In the genomic region with DNA sequence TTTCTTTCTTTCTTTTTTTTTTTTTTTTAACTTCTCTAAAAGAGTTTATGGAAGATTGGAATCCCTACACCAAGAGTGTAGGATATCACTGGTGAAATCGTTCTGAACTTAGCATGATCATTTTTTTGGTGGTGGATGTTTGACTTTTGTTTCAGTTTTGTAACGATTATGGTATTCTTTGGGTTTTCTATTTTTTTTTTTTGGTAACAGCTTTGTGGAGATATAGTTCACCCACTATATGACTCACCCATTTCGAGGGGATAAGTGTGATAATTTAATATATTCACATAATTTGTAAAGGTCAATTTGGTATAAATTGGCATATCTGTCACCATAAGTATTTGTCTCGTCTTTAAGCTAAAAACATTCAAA, we compare ENCODE assay signal across 11 cellular contexts. TPM values are rescaled to one million over a fixed set of nuclear protein-coding genes. Genes with fewer than 3 reads are reported as not detected.
DNase-seq lines count a peak whose midpoint lies in the region; ATAC-seq and TF ChIP-seq lines count a peak whose summit lies in the region.
"Had no signal": no experiment of that assay in that cellular context is flagged by ENCODE, and none has a peak within 500 bp of the region (broad histone marks: within the 10 kb centered on the region; RNA-seq: fewer than 3 reads in every experiment).

No MANE protein-coding gene starts in this region.

- no peak for TF ChIP-seq CTCF in GM20000 (IDR thresholded peaks at IDR 0.05; ENCODE audit: extremely low read depth, missing control alignments)

- peak in 1 of 2 donors; percentile 1 for ATAC-seq in activated T-cell treated with anti-CD3 and anti-CD28 coated beads, Interleukin-2, amount 50 U/mL, for 72 hours (replicated peaks in 1 of 2)
- ATAC-seq in T-helper 17 cell (peak; percentile 12), GM18517 (IDR thresholded peaks at IDR 0.05; ENCODE audit: unreplicated experiment) (no peak), HG02588 (IDR thresholded peaks at IDR 0.05; ENCODE audit: unreplicated experiment) (no peak)
- ATAC-seq in stimulated activated naive CD8-positive, alpha-beta T cell treated with anti-CD3 and anti-CD28 coated beads, Interleukin-15, amount 100 ng/mL, for 72 hours, result peak; percentile 37
- ATAC-seq: SK-N-SH treated with all-trans-retinoic acid at 6 μM for 48 hours had no signal

- H3K4me3 Mint-ChIP-seq in activated T-cell treated with anti-CD3 and anti-CD28 coated beads, Interleukin-2, amount 50 U/mL, for 72 hours, result peak overlapping the region; percentile 75 to 79
- peak overlapping the region; percentile 91 for H3K4me3 Mint-ChIP-seq in T-helper 17 cell
- peak overlapping the region; percentile 77 to 87 for H3K4me3 Mint-ChIP-seq in stimulated activated naive CD8-positive, alpha-beta T cell treated with anti-CD3 and anti-CD28 coated beads, Interleukin-15, amount 100 ng/mL, for 72 hours

- H3K27me3 Mint-ChIP-seq in activated T-cell treated with anti-CD3 and anti-CD28 coated beads, Interleukin-2, amount 50 U/mL, for 72 hours (ENCODE audit: low read depth), result no peaks in the 10 kb centered on the region
- no peaks in the 10 kb centered on the region for H3K27me3 Mint-ChIP-seq in T-helper 17 cell
- no peaks in the 10 kb centered on the region for H3K27me3 Mint-ChIP-seq in stimulated activated naive CD8-positive, alpha-beta T cell treated with anti-CD3 and anti-CD28 coated beads, Interleukin-15, amount 100 ng/mL, for 72 hours

- H3K36me3 Mint-ChIP-seq in activated T-cell treated with anti-CD3 and anti-CD28 coated beads, Interleukin-2, amount 50 U/mL, for 72 hours (ENCODE audit: insufficient read depth in 2 of 2), result peaks cover 12 to 16% of the 10 kb centered on the region in 2 donors
- no peaks in the 10 kb centered on the region for H3K36me3 Mint-ChIP-seq in T-helper 17 cell (ENCODE audit: low read depth)

- no peaks in the 10 kb centered on the region for H3K9me3 ChIP-seq in T-helper 17 cell (ENCODE audit: control insufficient read depth, low read length, poor library complexity, severe bottlenecking)
- H3K9me3 ChIP-seq: neutrophil had no signal

- no peaks in the 10 kb centered on the region for H3K9me3 Mint-ChIP-seq in activated T-cell treated with anti-CD3 and anti-CD28 coated beads, Interleukin-2, amount 50 U/mL, for 72 hours
- no peaks in the 10 kb centered on the region for H3K9me3 Mint-ChIP-seq in stimulated activated naive CD8-positive, alpha-beta T cell treated with anti-CD3 and anti-CD28 coated beads, Interleukin-15, amount 100 ng/mL, for 72 hours

- H3K27ac Mint-ChIP-seq in activated T-cell treated with anti-CD3 and anti-CD28 coated beads, Interleukin-2, amount 50 U/mL, for 72 hours, result peak overlapping the region; percentile 40
- H3K27ac Mint-ChIP-seq in T-helper 17 cell, result peak overlapping the region; percentile 89
- H3K27ac Mint-ChIP-seq in stimulated activated naive CD8-positive, alpha-beta T cell treated with anti-CD3 and anti-CD28 coated beads, Interleukin-15, amount 100 ng/mL, for 72 hours, result peak overlapping the region; percentile 75 to 86

- DNase-seq in activated T-cell treated with anti-CD3 and anti-CD28 coated beads, Interleukin-2, amount 50 U/mL, for 72 hours, result no peak
- DNase-seq in activated T-cell treated with anti-CD3 and anti-CD28 coated beads for 4 hours (no peak), T-helper 17 cell (no peak), fibroblast of peridontal ligament (ENCODE audit: extremely low read depth) (peak; percentile 4), GM20000 (ENCODE audit: low spot score) (no peak)
- no peak for DNase-seq in stimulated activated naive CD8-positive, alpha-beta T cell treated with anti-CD3 and anti-CD28 coated beads, Interleukin-15, amount 100 ng/mL, for 72 hours
- DNase-seq: NCI-H345 had no signal

- peaks cover 50% of the 10 kb centered on the region for H3K4me1 Mint-ChIP-seq in activated T-cell treated with anti-CD3 and anti-CD28 coated beads, Interleukin-2, amount 50 U/mL, for 72 hours (ENCODE audit: low read depth)
- H3K4me1 Mint-ChIP-seq in T-helper 17 cell, result peaks cover 27% of the 10 kb centered on the region
- peaks cover 45% of the 10 kb centered on the region for H3K4me1 Mint-ChIP-seq in stimulated activated naive CD8-positive, alpha-beta T cell treated with anti-CD3 and anti-CD28 coated beads, Interleukin-15, amount 100 ng/mL, for 72 hours

RNA-seq across cellular contexts. Expression of a gene that starts 29.2 kb away (rescaled TPM):
- 10 to 100 TPM; 86.1 to 87.1 TPM for total RNA-seq in activated T-cell treated with anti-CD3 and anti-CD28 coated beads, Interleukin-2, amount 50 U/mL, for 72 hours
- total RNA-seq in T-helper 17 cell, result 10 to 100 TPM; 64.1 to 67.3 TPM

Comparison
In these comparisons a context has a peak if more than half of its experiments do, and no peak if none do; other contexts are left out.
1. ATAC-seq: peak in T-helper 17 cell (single experiment) and stimulated activated naive CD8-positive, alpha-beta T cell treated with anti-CD3 and anti-CD28 coated beads, Interleukin-15, amount 100 ng/mL, for 72 hours (single experiment); none in GM18517 (single experiment) and HG02588 (single experiment).
2. Peak in every context shown above with its lines, with median percentiles within 50 percentile points of each other: H3K27ac Mint-ChIP-seq and H3K4me3 Mint-ChIP-seq.